19 cellular contexts compared by ENCODE assay signal in genomic region chr5:10902145-10902544, GRCh38.
DNase-seq lines count a peak whose midpoint lies in the region; ATAC-seq and TF ChIP-seq lines count a peak whose summit lies in the region.
"Had no signal": no experiment of that assay in that cellular context is flagged by ENCODE, and none has a peak within 500 bp of the region (broad histone marks: within the 10 kb centered on the region; RNA-seq: fewer than 3 reads in every experiment).

No MANE protein-coding gene starts in this region.

- H3K23ac ChIP-seq in IMR-90 (ENCODE audit: low read depth, low read length), result peak overlapping the region; percentile 66; the same call in 1 of the 2 replicates

- H4K5ac ChIP-seq in IMR-90 (ENCODE audit: low read depth, low read length), result peak overlapping the region; percentile 67; the same call in 1 of the 2 replicates

- no TSS peak for BruUV-seq in IMR-90 (replicated peaks; lab: Mats Ljungman, UMichigan)

- H3K14ac ChIP-seq in IMR-90 (replicated peaks; ENCODE audit: low read depth, low read length), result peak overlapping the region; percentile 4; the same call in 1 of the 2 replicates

- H4K20me1 ChIP-seq in IMR-90 (ENCODE audit: insufficient read depth, low read length), result no peaks in the 10 kb centered on the region
- H4K20me1 ChIP-seq: BLaER1 had no signal

- peak; percentile 88 for ATAC-seq in IMR-90 (ENCODE audit: low read depth)
- ATAC-seq: body of pancreas, foreskin keratinocyte, lower lobe of right lung, WTC11 had no signal

- TF ChIP-seq RAD21 in IMR-90 (IDR thresholded peaks at IDR 0.05; ENCODE audit: low read length), result no peak

- H2AK5ac ChIP-seq in IMR-90 (ENCODE audit: low read depth, low read length), result peak overlapping the region; percentile 65; the same call in 1 of the 2 replicates

- no peak overlapping the region for H3K9ac ChIP-seq in IMR-90 (ENCODE audit: low read depth, low read length)
- H3K9ac ChIP-seq: BLaER1 had no signal

- H3K79me1 ChIP-seq in IMR-90 (ENCODE audit: low read depth in 1 of 2, low read length in 2 of 2), result no peaks in the 10 kb centered on the region

- H3K4me2 ChIP-seq in IMR-90 (ENCODE audit: low read depth, low read length), result peak overlapping the region; percentile 73
- H3K4me2 ChIP-seq: BLaER1 had no signal

- in situ Hi-C loops in IMR-90 (cut with MboI; ENCODE audit: low sequenced_read_pairs), result no loop called here

- H2BK15ac ChIP-seq in IMR-90 (ENCODE audit: low read depth, low read length), result peak overlapping the region; percentile 60; the same call in 1 of the 3 replicates

- H2AFZ ChIP-seq in IMR-90 (replicated peaks; ENCODE audit: low read length, poor library complexity), result no peak overlapping the region

- no peaks in the 10 kb centered on the region; the same call in 1 of the 2 replicates for H3K27me3 ChIP-seq in IMR-90 (ENCODE audit: control insufficient read depth, insufficient read depth, low read length)
- H3K27me3 ChIP-seq: BLaER1, body of pancreas, foreskin keratinocyte had no signal

- TF ChIP-seq CTCF in AG09319 (IDR thresholded peaks at IDR 0.05; ENCODE audit: low read depth, low read length) (no peak), IMR-90 (conservative IDR thresholded peaks at IDR 0.05; ENCODE audit: low read depth, low read length) (no peak)

- peak overlapping the region; percentile 82 for H2BK20ac ChIP-seq in IMR-90 (ENCODE audit: low read depth, low read length)

- peak overlapping the region; percentile 76; the same call in 1 of the 2 replicates for H3K18ac ChIP-seq in IMR-90 (ENCODE audit: low read depth, low read length)

- dilution Hi-C loops in IMR-90 (cut with HindIII; ENCODE audit: low sequenced_read_pairs, unreplicated experiment), result no loop called here

- peaks cover 7% of the 10 kb centered on the region for H3K9me1 ChIP-seq in IMR-90 (ENCODE audit: insufficient read depth, low read length)

- POLR2A ChIA-PET in IMR-90 (lab: Charles Lee; ENCODE audit: unreplicated experiment), result no interaction called here

- peak overlapping the region; percentile 82 for H3K4ac ChIP-seq in IMR-90 (ENCODE audit: low read depth, low read length)

- no peak for TF ChIP-seq POLR2A in IMR-90 (IDR thresholded peaks at IDR 0.05; ENCODE audit: low read depth, low read length)

- WGBS in IMR-90 (ENCODE audit: extremely low coverage in 2 of 2, insufficient read length in 1 of 2), 2 experiments, result no CpG with 5 or more reads among the region's 2 CpGs

- H3K9me3 ChIP-seq in IMR-90 (ENCODE audit: control insufficient read depth, insufficient read depth, low read length), result no peaks in the 10 kb centered on the region
- H3K9me3 ChIP-seq: BLaER1, body of pancreas, lower lobe of right lung had no signal

- H3K4me1 ChIP-seq in IMR-90 (ENCODE audit: control insufficient read depth, insufficient read depth, low read length), result peaks cover 11% of the 10 kb centered on the region
- H3K4me1 ChIP-seq: BLaER1, body of pancreas, foreskin keratinocyte, lower lobe of right lung had no signal

- H3K56ac ChIP-seq in IMR-90 (ENCODE audit: extremely low read depth, insufficient read depth, low read length), result no peak overlapping the region

- CTCF ChIA-PET in IMR-90 (lab: Yijun Ruan, JAX), result no interaction called here

- H3K36me3 ChIP-seq in IMR-90 (ENCODE audit: control insufficient read depth, insufficient read depth, low read length), result no peaks in the 10 kb centered on the region
- H3K36me3 ChIP-seq: BLaER1, lower lobe of right lung had no signal

- H4K8ac ChIP-seq in IMR-90 (ENCODE audit: low read depth in 2 of 2, low read length in 2 of 2), result peak overlapping the region in 1 of 2 experiments; percentile 41; a peak in 2 of 4 replicates

- H2BK120ac ChIP-seq in IMR-90 (ENCODE audit: low read depth, low read length), result peak overlapping the region; percentile 80

- peak overlapping the region; percentile 14 for H2BK5ac ChIP-seq in IMR-90 (ENCODE audit: low read depth, low read length, poor library complexity, severe bottlenecking)

- peak; percentile 18 for DNase-seq in AG09319 (ENCODE audit: extremely low read depth, low read depth)
- DNase-seq in IMR-90, result peak; percentile 87
- DNase-seq in dedifferentiated amniotic fluid mesenchymal stem cell (ENCODE audit: extremely low spot score), result peak; percentile 38
- DNase-seq in kidney glomerular epithelial cell (lab: John Stamatoyannopoulos, UW), result peak; percentile 21
- DNase-seq in activated CD4-positive, alpha-beta T cell treated with anti-CD3 and anti-CD28 coated beads for 48 hours, result no peak
- no peak for DNase-seq in HUDEP-2 (lab: John Stamatoyannopoulos, UW; ENCODE audit: unreplicated experiment in 76 of 76)
- no peak for DNase-seq in cerebellum (ENCODE audit: low spot score)
- no peak for DNase-seq in HuH-7.5 (ENCODE audit: low spot score)
- DNase-seq: activated gamma-delta T cell, body of pancreas, DMS53, foreskin keratinocyte, lower lobe of right lung, MM.1S, NCI-H187, NCI-H526 treated with DMSO at 0.1 percent for 48 hours, nephron progenitor cell had no signal

- no peak overlapping the region for H3K4me3 ChIP-seq in IMR-90 (ENCODE audit: insufficient read depth, low read depth, low read length)
- H3K4me3 ChIP-seq: BLaER1, body of pancreas, lower lobe of right lung had no signal

- H4K91ac ChIP-seq in IMR-90 (ENCODE audit: insufficient read depth, low read depth, low read length), result peak overlapping the region; percentile 63; the same call in 1 of the 2 replicates

- no peak overlapping the region for H2AK9ac ChIP-seq in IMR-90 (replicated peaks; ENCODE audit: low read depth, low read length, poor library complexity)

- intact Hi-C loops in IMR-90 (cut with micrococcal nuclease), result loop anchor here (5.0 kb wide), 3 partner anchors 40 to 200 kb away; partner anchors contain the start of gene DAP

- peak overlapping the region; percentile 43 for H3K27ac ChIP-seq in IMR-90 (ENCODE audit: insufficient read depth, low read length)
- H3K27ac ChIP-seq: BLaER1, body of pancreas, foreskin keratinocyte, lower lobe of right lung had no signal

TF ChIP-seq in IMR-90, 13 proteins besides CTCF, POLR2A, EP300 and RAD21:
- TF ChIP-seq, protein P1, sequence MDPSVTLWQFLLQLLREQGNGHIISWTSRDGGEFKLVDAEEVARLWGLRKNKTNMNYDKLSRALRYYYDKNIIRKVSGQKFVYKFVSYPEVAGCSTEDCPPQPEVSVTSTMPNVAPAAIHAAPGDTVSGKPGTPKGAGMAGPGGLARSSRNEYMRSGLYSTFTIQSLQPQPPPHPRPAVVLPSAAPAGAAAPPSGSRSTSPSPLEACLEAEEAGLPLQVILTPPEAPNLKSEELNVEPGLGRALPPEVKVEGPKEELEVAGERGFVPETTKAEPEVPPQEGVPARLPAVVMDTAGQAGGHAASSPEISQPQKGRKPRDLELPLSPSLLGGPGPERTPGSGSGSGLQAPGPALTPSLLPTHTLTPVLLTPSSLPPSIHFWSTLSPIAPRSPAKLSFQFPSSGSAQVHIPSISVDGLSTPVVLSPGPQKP (IDR thresholded peaks at IDR 0.05; ENCODE audit: borderline replicate concordance, low read depth, low read length), result no peak
- TF ChIP-seq MXI1 (IDR thresholded peaks at IDR 0.05; ENCODE audit: borderline replicate concordance, low read depth, low read length), result no peak
- TF ChIP-seq NFE2L2 (IDR thresholded peaks at IDR 0.05; ENCODE audit: low read depth, low read length), result peak; percentile 51; the same call in 1 of the 2 replicates
- TF ChIP-seq MAFK (IDR thresholded peaks at IDR 0.05; ENCODE audit: low read depth, low read length), result no peak
- TF ChIP-seq BHLHE40 (IDR thresholded peaks at IDR 0.05; ENCODE audit: low read depth, low read length), result peak; percentile 46; the same call in 1 of the 2 replicates
- peak; percentile 98 for TF ChIP-seq FOS (IDR thresholded peaks at IDR 0.05; ENCODE audit: low read depth, low read length)

Comparison
In these comparisons a context has a peak if more than half of its experiments do, and no peak if none do; other contexts are left out.
1. DNase-seq: peak in AG09319 (single experiment), IMR-90 (single experiment), dedifferentiated amniotic fluid mesenchymal stem cell (single experiment) and kidney glomerular epithelial cell (single experiment); none in activated CD4-positive, alpha-beta T cell treated with anti-CD3 and anti-CD28 coated beads for 48 hours (single experiment), HUDEP-2 (0 of 76), cerebellum (single experiment) and HuH-7.5 (single experiment).